ENCODE assay signal across 8 cellular contexts in the genomic region with DNA sequence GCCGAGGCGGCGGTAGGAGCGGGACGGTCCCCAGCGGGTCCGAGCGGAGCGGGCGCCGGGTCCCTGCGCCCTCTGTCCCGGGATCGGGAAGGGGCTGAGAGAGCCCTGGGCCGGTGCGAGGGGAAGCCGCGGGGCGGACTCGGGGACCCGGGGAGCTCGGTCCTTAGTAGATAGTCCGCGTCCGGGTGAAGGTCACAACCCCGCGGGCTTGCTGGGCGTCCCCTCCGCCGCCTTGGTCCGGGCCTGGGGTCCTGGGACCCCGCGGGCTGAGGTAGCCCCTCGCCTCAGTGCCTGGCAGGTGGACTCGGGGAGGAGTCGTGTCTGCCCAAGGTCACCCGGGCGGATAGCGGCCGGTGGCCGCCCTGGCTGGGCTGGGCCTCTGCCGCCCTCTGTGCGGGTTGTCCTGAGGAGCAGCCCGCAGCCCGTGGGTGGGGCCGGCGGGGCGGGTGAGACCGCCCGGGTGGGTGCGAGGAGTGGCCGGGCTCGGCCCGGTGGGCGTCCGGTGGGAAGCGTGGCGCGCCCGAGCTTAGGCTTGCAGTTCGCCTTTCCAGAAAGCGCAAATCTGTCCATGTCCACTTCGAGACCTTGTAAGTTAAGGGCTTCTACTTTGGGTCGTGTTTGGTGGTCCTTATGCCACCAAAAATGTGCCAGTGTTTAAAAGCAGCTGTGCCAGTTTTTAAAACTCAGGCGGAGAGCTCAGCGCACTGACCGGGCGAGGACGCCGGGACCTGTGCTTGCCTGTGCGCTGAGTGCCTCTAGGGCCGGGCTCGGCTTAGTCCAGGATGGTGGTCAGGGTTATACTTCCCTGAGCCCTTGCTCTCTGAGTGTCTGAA. TPM values are rescaled to one million over a fixed set of nuclear protein-coding genes. Genes with fewer than 3 reads are reported as not detected.
DNase-seq lines count a peak whose midpoint lies in the region; ATAC-seq and TF ChIP-seq lines count a peak whose summit lies in the region.

No MANE protein-coding gene starts in this region.

- H3K4me3 ChIP-seq in SJSA1 (peak overlapping the region; percentile 83), left lung (peak overlapping the region; percentile 87 to 96)

- no peaks in the 10 kb centered on the region for H3K9me3 Mint-ChIP-seq in central memory CD8-positive, alpha-beta T cell

- DNase-seq in SJSA1 (ENCODE audit: low read depth in 1 of 2, low spot score in 2 of 2) (peak in 1 of 2 experiments; percentile 46), left lung (peak; percentile 52 to 87), HPDE6-E6E7 (ENCODE audit: extremely low spot score) (no peak)
- no peak for DNase-seq in central memory CD8-positive, alpha-beta T cell (ENCODE audit: low spot score in 2 of 2)
- DNase-seq in stimulated activated CD8-positive, alpha-beta memory T cell treated with anti-CD3 and anti-CD28 coated beads, Interleukin-15, amount 100 ng/mL, for 24 hours (ENCODE audit: low read depth): peak; percentile 2

- peaks cover 20% of the 10 kb centered on the region for H3K36me3 ChIP-seq in SJSA1
- H3K36me3 ChIP-seq in left lung: no peaks in the 10 kb centered on the region

- intact Hi-C loops in left lung (cut with DNase I): no loop called here

- H3K27me3 ChIP-seq in SJSA1 (replicated peaks) (no peaks in the 10 kb centered on the region), left lung (no peaks in the 10 kb centered on the region)

- no peaks in the 10 kb centered on the region for H3K27me3 Mint-ChIP-seq in central memory CD8-positive, alpha-beta T cell

- H3K36me3 Mint-ChIP-seq in central memory CD8-positive, alpha-beta T cell (ENCODE audit: insufficient read depth): peaks cover 29% of the 10 kb centered on the region

- TF ChIP-seq CTCF in C4-2B (conservative IDR thresholded peaks at IDR 0.05) (no peak), left lung (IDR thresholded peaks at IDR 0.05) (no peak)

- H3K9me3 ChIP-seq in SJSA1 (replicated peaks) (no peaks in the 10 kb centered on the region), left lung (no peaks in the 10 kb centered on the region)

- ATAC-seq in GM19043 (IDR thresholded peaks at IDR 0.05; ENCODE audit: low read depth, unreplicated experiment): peak; percentile 8
- peak; percentile 18 for ATAC-seq in HG03342 (IDR thresholded peaks at IDR 0.05; ENCODE audit: unreplicated experiment)
- peak; percentile 7 for ATAC-seq in central memory CD8-positive, alpha-beta T cell (replicated peaks; ENCODE audit: extremely low read depth, poor library complexity, severe bottlenecking)
- ATAC-seq in left lung: peak; percentile 68

- H3K4me3 Mint-ChIP-seq in central memory CD8-positive, alpha-beta T cell: peak overlapping the region; percentile 92

- H3K4me1 ChIP-seq in SJSA1 (replicated peaks) (peaks cover 11% of the 10 kb centered on the region), left lung (peaks cover 0 to 50% of the 10 kb centered on the region in 2 donors)

- peak overlapping the region; percentile 91 for H3K27ac Mint-ChIP-seq in central memory CD8-positive, alpha-beta T cell (ENCODE audit: low read depth)

- peaks cover 67% of the 10 kb centered on the region for H3K4me1 Mint-ChIP-seq in central memory CD8-positive, alpha-beta T cell

- H3K27ac ChIP-seq in C4-2B: peak overlapping the region; percentile 91
- peak overlapping the region; percentile 30 for H3K27ac ChIP-seq in SJSA1
- peak overlapping the region; percentile 83 for H3K27ac ChIP-seq in left lung

RNA-seq across cellular contexts. Expression of gene SDHA, which starts 0.6 kb away (rescaled TPM):
- 57.1 and 63.5 TPM in 2 replicates for total RNA-seq in SJSA1 (2014; rRNA removed; shearing (Covaris generic))
- total RNA-seq in left lung: 100 to 1,000 TPM in 1 of 2 donors, 10 to 100 TPM in 1; 95.9 to 101 TPM

RNA-seq across cellular contexts. Expression of gene CCDC127, which starts 0.7 kb away (rescaled TPM):
- total RNA-seq in SJSA1 (2014; rRNA removed; shearing (Covaris generic)): 3.6 and 4.0 TPM in 2 replicates
- total RNA-seq in left lung: 1 to 10 TPM; 5.2 to 6.9 TPM

RNA-seq across cellular contexts. Expression of gene LRRC14B, which starts 27.4 kb away (rescaled TPM):
- not detected in 2 replicates for total RNA-seq in SJSA1 (2014; rRNA removed; shearing (Covaris generic))
- not detected for total RNA-seq in left lung

RNA-seq across cellular contexts. Expression of gene PDCD6, which starts 52.8 kb away (rescaled TPM):
- 64.4 and 102 TPM in 2 replicates for total RNA-seq in SJSA1 (2014; rRNA removed; shearing (Covaris generic))
- 10 to 100 TPM; 80.2 to 85.3 TPM for total RNA-seq in left lung

Comparison
In these comparisons a context has a peak if more than half of its experiments do, and no peak if none do; other contexts are left out.
1. H3K27ac ChIP-seq: peak in every context shown above with its lines; median percentile 91 in C4-2B; 83 in left lung; 30 in SJSA1.
2. ATAC-seq: peak in every context shown above with its lines; median percentile 68 in left lung; 18 in HG03342; 8 in GM19043; 7 in central memory CD8-positive, alpha-beta T cell.
3. DNase-seq: peak in left lung (2 of 2) and stimulated activated CD8-positive, alpha-beta memory T cell treated with anti-CD3 and anti-CD28 coated beads, Interleukin-15, amount 100 ng/mL, for 24 hours (single experiment); none in central memory CD8-positive, alpha-beta T cell (0 of 2) and HPDE6-E6E7 (single experiment).